Comparison of ENCODE assay signal across 10 cellular contexts in the genomic region with DNA sequence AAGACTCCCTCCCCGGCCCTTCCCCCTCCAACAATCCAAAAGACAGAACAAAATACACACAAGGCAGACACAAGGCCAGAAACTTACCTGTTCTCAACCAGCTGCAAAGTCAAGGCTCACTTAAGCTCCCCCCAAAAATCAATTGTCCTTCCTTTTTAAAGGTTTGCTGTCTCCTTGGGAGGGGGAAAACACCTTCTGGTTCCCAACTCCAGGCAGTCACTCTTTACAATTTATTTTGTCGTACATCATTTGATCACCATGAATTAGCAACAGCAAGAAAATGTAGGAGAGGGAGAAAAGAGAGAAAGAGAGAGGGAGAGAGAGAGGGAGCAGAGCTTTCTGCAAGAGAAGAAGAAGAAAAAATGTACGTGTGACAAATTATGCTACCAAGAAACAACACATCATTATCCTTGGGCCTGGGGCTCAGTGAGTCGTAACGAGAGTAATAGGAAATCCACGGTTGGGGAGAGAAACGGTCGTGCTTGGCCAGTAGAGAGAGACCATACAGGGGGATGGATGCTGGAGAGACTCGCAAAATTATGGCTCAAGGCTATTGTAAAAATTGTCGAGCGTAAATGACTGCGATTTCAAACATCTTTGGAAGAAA. TPM values are rescaled to one million over a fixed set of nuclear protein-coding genes. Genes with fewer than 3 reads are reported as not detected.
DNase-seq lines count a peak whose midpoint lies in the region; ATAC-seq and TF ChIP-seq lines count a peak whose summit lies in the region.
"Had no signal": no experiment of that assay in that cellular context is flagged by ENCODE, and none has a peak within 500 bp of the region (broad histone marks: within the 10 kb centered on the region; RNA-seq: fewer than 3 reads in every experiment).

A gene with protein sequence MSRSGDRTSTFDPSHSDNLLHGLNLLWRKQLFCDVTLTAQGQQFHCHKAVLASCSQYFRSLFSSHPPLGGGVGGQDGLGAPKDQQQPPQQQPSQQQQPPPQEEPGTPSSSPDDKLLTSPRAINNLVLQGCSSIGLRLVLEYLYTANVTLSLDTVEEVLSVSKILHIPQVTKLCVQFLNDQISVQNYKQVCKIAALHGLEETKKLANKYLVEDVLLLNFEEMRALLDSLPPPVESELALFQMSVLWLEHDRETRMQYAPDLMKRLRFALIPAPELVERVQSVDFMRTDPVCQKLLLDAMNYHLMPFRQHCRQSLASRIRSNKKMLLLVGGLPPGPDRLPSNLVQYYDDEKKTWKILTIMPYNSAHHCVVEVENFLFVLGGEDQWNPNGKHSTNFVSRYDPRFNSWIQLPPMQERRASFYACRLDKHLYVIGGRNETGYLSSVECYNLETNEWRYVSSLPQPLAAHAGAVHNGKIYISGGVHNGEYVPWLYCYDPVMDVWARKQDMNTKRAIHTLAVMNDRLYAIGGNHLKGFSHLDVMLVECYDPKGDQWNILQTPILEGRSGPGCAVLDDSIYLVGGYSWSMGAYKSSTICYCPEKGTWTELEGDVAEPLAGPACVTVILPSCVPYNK (minus strand): TSS at position 444 of the 607 bp plus-strand sequence. CDS start 2,432 bp downstream, outside the sequence.

- H3K4me3 ChIP-seq in adipocyte (ENCODE audit: low read length) (peak within 1 kb of the TSS; percentile 50), mesenchymal stem cell (ENCODE audit: insufficient read depth in 1 of 2, low read depth in 1 of 2, low read length in 2 of 2) (peak within 1 kb of the TSS; percentile 41 to 61), tibial nerve (peak within 1 kb of the TSS; percentile 17 to 55 (median 42))

- H3K4me1 Mint-ChIP-seq in activated naive CD4-positive, alpha-beta T cell treated with anti-CD3 and anti-CD28 coated beads, Interleukin-2, amount 10 ng/mL, durations not matched to agents 7 days and 5 days, result no peaks in the 10 kb centered on the region

- no peak within 1 kb of the TSS for H2AK5ac ChIP-seq in mesenchymal stem cell (ENCODE audit: low read length, severe bottlenecking)

- H2AFZ ChIP-seq in mesenchymal stem cell (ENCODE audit: low read depth, low read length), result peak within 1 kb of the TSS; percentile 29

- no peak for DNase-seq in activated naive CD4-positive, alpha-beta T cell treated with anti-CD3 and anti-CD28 coated beads, Interleukin-2, amount 10 ng/mL, durations not matched to agents 7 days and 5 days
- no peak for DNase-seq in activated naive CD4-positive, alpha-beta T cell treated with Interleukin-2 at 50 U/mL for 16 hours
- DNase-seq in adipocyte (ENCODE audit: low read depth), result no peak
- peak; percentile 23 for DNase-seq in mesenchymal stem cell
- no peak for DNase-seq in tibial nerve (ENCODE audit: low spot score in 2 of 2)
- no peak for DNase-seq in stimulated activated CD8-positive, alpha-beta memory T cell treated with anti-CD3 and anti-CD28 coated beads, Interleukin-4, amount 100 ng/mL, for 48 hours
- DNase-seq: AML-193, Kasumi-1 had no signal

- no peaks in the 10 kb centered on the region for H3K9me3 Mint-ChIP-seq in activated naive CD4-positive, alpha-beta T cell treated with anti-CD3 and anti-CD28 coated beads, Interleukin-2, amount 10 ng/mL, durations not matched to agents 7 days and 5 days

- no peak within 1 kb of the TSS for H3K4me3 Mint-ChIP-seq in activated naive CD4-positive, alpha-beta T cell treated with anti-CD3 and anti-CD28 coated beads, Interleukin-2, amount 10 ng/mL, durations not matched to agents 7 days and 5 days

- 14% methylated on average over 9 of the region's 12 CpGs for WGBS in mesenchymal stem cell
- WGBS in tibial nerve, 2 donors, result 28 to 44% methylated on average over 12 of the region's 12 CpGs

- TF ChIP-seq CTCF in tibial nerve (IDR thresholded peaks at IDR 0.05), result no peak

- H3K27ac ChIP-seq in mesenchymal stem cell (ENCODE audit: low read length, poor library complexity, severe bottlenecking) (no peak within 1 kb of the TSS), tibial nerve (peak within 1 kb of the TSS in 1 of 4 donors; percentile 51)

- peak within 1 kb of the TSS; percentile 48 to 86 for H3K18ac ChIP-seq in mesenchymal stem cell (ENCODE audit: low read depth in 1 of 2, low read length in 2 of 2)

- no peak for TF ChIP-seq EP300 in tibial nerve (IDR thresholded peaks at IDR 0.05)

- peak within 1 kb of the TSS; percentile 25 for H3K27ac Mint-ChIP-seq in activated naive CD4-positive, alpha-beta T cell treated with anti-CD3 and anti-CD28 coated beads, Interleukin-2, amount 10 ng/mL, durations not matched to agents 7 days and 5 days

- H3K36me3 ChIP-seq in adipocyte (ENCODE audit: control insufficient read depth, insufficient read depth, low read length, severe bottlenecking) (no peaks in the 10 kb centered on the region), mesenchymal stem cell (ENCODE audit: control insufficient read depth in 1 of 2, insufficient read depth in 2 of 2, low read depth in 1 of 2, low read length in 2 of 2) (no peaks in the 10 kb centered on the region), tibial nerve (no peaks in the 10 kb centered on the region)

- peak within 1 kb of the TSS in 1 of 2 experiments; percentile 86 for H3K23ac ChIP-seq in mesenchymal stem cell (ENCODE audit: low read length in 2 of 2)

- H4K91ac ChIP-seq in mesenchymal stem cell (ENCODE audit: low read length), result peak within 1 kb of the TSS; percentile 47

- H3K4me1 ChIP-seq in adipocyte (ENCODE audit: control insufficient read depth, insufficient read depth, low read length), result peaks cover 8% of the 10 kb centered on the region
- H3K4me1 ChIP-seq in mesenchymal stem cell (ENCODE audit: control insufficient read depth, insufficient read depth, low read depth, low read length), result peaks cover 25% of the 10 kb centered on the region
- H3K4me1 ChIP-seq in tibial nerve, result peaks cover 0 to 30% (median 14%) of the 10 kb centered on the region in 4 donors

- peak within 1 kb of the TSS; percentile 22 for H2BK120ac ChIP-seq in mesenchymal stem cell (ENCODE audit: low read depth, low read length)

- H3K4me2 ChIP-seq in mesenchymal stem cell (ENCODE audit: low read length, poor library complexity, severe bottlenecking), result peak within 1 kb of the TSS; percentile 74

- H3K9me3 ChIP-seq in adipocyte (ENCODE audit: control insufficient read depth, low read length), result no peaks in the 10 kb centered on the region
- H3K9me3 ChIP-seq in mesenchymal stem cell (ENCODE audit: control insufficient read depth, low read length), result no peaks in the 10 kb centered on the region
- H3K9me3 ChIP-seq in tibial nerve, result no peaks in the 10 kb centered on the region

- H3K14ac ChIP-seq in mesenchymal stem cell (ENCODE audit: low read length in 2 of 2), result peak within 1 kb of the TSS in 1 of 2 experiments; percentile 64

- peak within 1 kb of the TSS in 1 of 2 experiments; percentile 59 for H2BK12ac ChIP-seq in mesenchymal stem cell (ENCODE audit: low read length in 2 of 2)

- no peaks in the 10 kb centered on the region for H3K79me1 ChIP-seq in mesenchymal stem cell (replicated peaks; ENCODE audit: low read length, poor library complexity, severe bottlenecking)

- H3K36me3 Mint-ChIP-seq in activated naive CD4-positive, alpha-beta T cell treated with anti-CD3 and anti-CD28 coated beads, Interleukin-2, amount 10 ng/mL, durations not matched to agents 7 days and 5 days, result no peaks in the 10 kb centered on the region

- H3K4ac ChIP-seq in mesenchymal stem cell (ENCODE audit: low read depth in 1 of 2, low read length in 2 of 2), result peak within 1 kb of the TSS; percentile 65 to 76

- TF ChIP-seq POLR2A in tibial nerve (IDR thresholded peaks at IDR 0.05), result no peak

- CTCF ChIA-PET in activated naive CD4-positive, alpha-beta T cell treated with anti-CD3 and anti-CD28 coated beads, Interleukin-2, amount 10 ng/mL, durations not matched to agents 7 days and 5 days (lab: Charles Lee), result interaction anchor here (0.6 kb wide), 1 partner anchor 120 kb away, joined by 3 read pairs; no protein-coding TSS in a partner anchor

- H2BK5ac ChIP-seq in mesenchymal stem cell (ENCODE audit: low read depth, low read length, poor library complexity, severe bottlenecking), result no peak within 1 kb of the TSS

- no peak within 1 kb of the TSS for H2BK15ac ChIP-seq in mesenchymal stem cell (ENCODE audit: low read depth, poor library complexity, severe bottlenecking)

- peaks cover 33% of the 10 kb centered on the region for H3K27me3 ChIP-seq in adipocyte (replicated peaks; ENCODE audit: control insufficient read depth, insufficient read depth, low read length)
- peaks cover 11 to 49% of the 10 kb centered on the region in 2 experiments for H3K27me3 ChIP-seq in mesenchymal stem cell (ENCODE audit: control insufficient read depth in 1 of 2, insufficient read depth in 1 of 2, low read length in 2 of 2)
- H3K27me3 ChIP-seq in tibial nerve, result peaks cover 0 to 52% of the 10 kb centered on the region in 2 donors

- peak within 1 kb of the TSS; percentile 64 for H4K8ac ChIP-seq in mesenchymal stem cell (ENCODE audit: low read length)

- H3K9ac ChIP-seq in adipocyte (ENCODE audit: low read length) (no peak within 1 kb of the TSS), mesenchymal stem cell (ENCODE audit: low read length) (no peak within 1 kb of the TSS)

- ATAC-seq in HG02759 (IDR thresholded peaks at IDR 0.05; ENCODE audit: unreplicated experiment) (no peak), HG02973 (IDR thresholded peaks at IDR 0.05; ENCODE audit: unreplicated experiment) (no peak)

- peaks cover 59% of the 10 kb centered on the region for H3K27me3 Mint-ChIP-seq in activated naive CD4-positive, alpha-beta T cell treated with anti-CD3 and anti-CD28 coated beads, Interleukin-2, amount 10 ng/mL, durations not matched to agents 7 days and 5 days

RNA-seq across cellular contexts. Expression of the gene that starts here (rescaled TPM):
- 18.0 TPM for polyA plus RNA-seq in mesenchymal stem cell (2013, experiment 1 of 2)
- 17.8 TPM for polyA plus RNA-seq in mesenchymal stem cell (2013, experiment 2 of 2)
- under 1 TPM; 0.21 to 0.59 (median 0.37) TPM for total RNA-seq in tibial nerve
